Comparison of ENCODE assay signal across 10 cellular contexts in genomic region chr4:40392241-40392640, GRCh38. TPM values are rescaled to one million over a fixed set of nuclear protein-coding genes. Genes with fewer than 3 reads are reported as not detected.
"Had no signal": no experiment of that assay in that cellular context is flagged by ENCODE, and none has a peak within 500 bp of the region (broad histone marks: within the 10 kb centered on the region; RNA-seq: fewer than 3 reads in every experiment).

No MANE protein-coding gene starts in this region.

RNA-seq across cellular contexts. Expression of gene CHRNA9, which starts 57.1 kb away (rescaled TPM):
- total RNA-seq: activated CD4-positive, alpha-beta memory T cell treated with anti-CD3 and anti-CD28 coated beads, Interleukin-2, amount 10 ng/mL, durations not matched to agents 7 days and 5 days; activated CD4-positive, alpha-beta T cell treated with anti-CD3 and anti-CD28 coated beads for 36 hours; activated CD4-positive, alpha-beta T cell treated with anti-CD3 and anti-CD28 coated beads, Interleukin-2, amount 10 ng/mL, durations not matched to agents 7 days and 5 days; activated T-helper 2 cell treated with anti-CD3 and anti-CD28 coated beads, Interferon-gamma antibody, Interleukin-2, Interleukin-4, amounts not matched to agents 10 μg/mL and 5 μg/mL and 100 μg/mL, durations not matched to agents 14 hours and 24 hours and 36 hours; ascending aorta; cardiac muscle cell; cerebellum; T-helper 1 cell treated with Interleukin-12 subunit alpha and Interleukin-12 subunit beta and Interleukin-4 antibody, amounts not matched to agents 30 ng/mL and 1 ng/mL, for 36 hours; T-helper 17 cell had no signal
- polyA plus RNA-seq: adipose tissue, cardiac muscle cell had no signal
